ENCODE assay signal across 11 cellular contexts in genomic region chr4:54498661-54499111, GRCh38.
A peak's percentile ranks its signal among the peaks of the same experiment; 100 is the strongest.
DNase-seq lines count a peak whose midpoint lies in the region; ATAC-seq and TF ChIP-seq lines count a peak whose summit lies in the region.
"Had no signal": no experiment of that assay in that cellular context is flagged by ENCODE, and none has a peak within 500 bp of the region (broad histone marks: within the 10 kb centered on the region; RNA-seq: fewer than 3 reads in every experiment).

No MANE protein-coding gene starts in this region.

- no peaks in the 10 kb centered on the region for H3K79me2 ChIP-seq in fibroblast of lung (ENCODE audit: control insufficient read depth, insufficient read depth, low read length)

- H4K20me1 ChIP-seq in fibroblast of lung (ENCODE audit: control insufficient read depth, extremely low read depth, insufficient read depth, low read length): no peaks in the 10 kb centered on the region

- H3K9me3 Mint-ChIP-seq in stimulated activated memory B cell treated with anti-CD40 and anti-IgM and Interleukin-4, amounts not matched to agents 10 μg/mL and 1 μg/mL and 100 μg/mL, for 72 hours: no peaks in the 10 kb centered on the region

- no peaks in the 10 kb centered on the region for H3K4me1 ChIP-seq in HEK293 (ENCODE audit: control insufficient read depth, insufficient read depth, low read length)
- peaks cover 14% of the 10 kb centered on the region for H3K4me1 ChIP-seq in RWPE2 (ENCODE audit: insufficient read depth, poor library complexity, severe bottlenecking)
- peaks cover 6% of the 10 kb centered on the region for H3K4me1 ChIP-seq in fibroblast of lung (ENCODE audit: control insufficient read depth, extremely low read depth, insufficient read depth, low read length)

- ATAC-seq in RWPE2 (ENCODE audit: low read depth): peak; percentile 91
- no peak for ATAC-seq in stimulated activated memory B cell treated with anti-CD40 and anti-IgM and Interleukin-4, amounts not matched to agents 10 μg/mL and 1 μg/mL and 100 μg/mL, for 72 hours
- no peak for ATAC-seq in GM18868 (IDR thresholded peaks at IDR 0.05; ENCODE audit: unreplicated experiment)

- H3K27me3 ChIP-seq in RWPE2 (ENCODE audit: insufficient read depth, poor library complexity, severe bottlenecking) (no peaks in the 10 kb centered on the region), fibroblast of lung (ENCODE audit: control insufficient read depth, insufficient read depth, low read length) (no peaks in the 10 kb centered on the region)

- H3K27me3 Mint-ChIP-seq in stimulated activated memory B cell treated with anti-CD40 and anti-IgM and Interleukin-4, amounts not matched to agents 10 μg/mL and 1 μg/mL and 100 μg/mL, for 72 hours: peaks cover 12% of the 10 kb centered on the region

- TF ChIP-seq CTCF in HEK293 (tag by site-specific recombination; IDR thresholded peaks at IDR 0.05) (no peak), RWPE2 (IDR thresholded peaks at IDR 0.05; ENCODE audit: poor library complexity, severe bottlenecking) (no peak), fibroblast of lung (conservative IDR thresholded peaks at IDR 0.05 in 1 of 2, IDR thresholded peaks at IDR 0.05 in 1 of 2; ENCODE audit: low read depth in 1 of 2, low read length in 2 of 2) (no peak)

- POLR2A ChIA-PET in HEK293 (lab: Yijun Ruan, JAX): no interaction called here

- H3K27ac Mint-ChIP-seq in stimulated activated memory B cell treated with anti-CD40 and anti-IgM and Interleukin-4, amounts not matched to agents 10 μg/mL and 1 μg/mL and 100 μg/mL, for 72 hours: no peak overlapping the region

- CTCF ChIA-PET in HEK293 (lab: Yijun Ruan, JAX): no interaction called here

- H3K36me3 Mint-ChIP-seq in stimulated activated memory B cell treated with anti-CD40 and anti-IgM and Interleukin-4, amounts not matched to agents 10 μg/mL and 1 μg/mL and 100 μg/mL, for 72 hours: no peaks in the 10 kb centered on the region

- no peaks in the 10 kb centered on the region for H3K4me1 Mint-ChIP-seq in stimulated activated memory B cell treated with anti-CD40 and anti-IgM and Interleukin-4, amounts not matched to agents 10 μg/mL and 1 μg/mL and 100 μg/mL, for 72 hours

- H3K4me3 ChIP-seq in HEK293 (ENCODE audit: low read depth, low read length) (no peak overlapping the region), RWPE2 (ENCODE audit: severe bottlenecking) (no peak overlapping the region), fibroblast of lung (replicated peaks in 1 of 4; ENCODE audit: control extremely low read depth in 1 of 4, insufficient read depth in 1 of 4, low read depth in 3 of 4, low read length in 4 of 4) (no peak overlapping the region), skeletal muscle cell (ENCODE audit: low read depth, low read length) (no peak overlapping the region)

- DNase-seq in RWPE2 (ENCODE audit: low spot score) (no peak), fibroblast of lung (ENCODE audit: low read depth in 2 of 2) (peak; percentile 9 to 55), skeletal muscle cell (ENCODE audit: low read depth) (peak; percentile 34), DMS53 (lab: John Stamatoyannopoulos, UW) (no peak), DMS 273 (lab: John Stamatoyannopoulos, UW; ENCODE audit: unreplicated experiment) (no peak)
- DNase-seq: anterior cingulate cortex, NCI-H1105, T-helper 9 cell had no signal

- H3K4me2 ChIP-seq in fibroblast of lung (ENCODE audit: extremely low read depth, insufficient read depth, low read length): no peak overlapping the region

- H3K4me3 Mint-ChIP-seq in stimulated activated memory B cell treated with anti-CD40 and anti-IgM and Interleukin-4, amounts not matched to agents 10 μg/mL and 1 μg/mL and 100 μg/mL, for 72 hours: no peak overlapping the region

- no peak overlapping the region for H3K9ac ChIP-seq in fibroblast of lung (ENCODE audit: insufficient read depth, low read length)

- H3K27ac ChIP-seq in HEK293 (ENCODE audit: extremely low read depth, low read depth, low read length) (no peak overlapping the region), RWPE2 (ENCODE audit: poor library complexity, severe bottlenecking) (peak overlapping the region; percentile 65), fibroblast of lung (ENCODE audit: insufficient read depth, low read length) (no peak overlapping the region)

- H3K36me3 ChIP-seq in HEK293 (ENCODE audit: control insufficient read depth in 2 of 2, insufficient read depth in 1 of 2, low read length in 2 of 2): no peaks in the 10 kb centered on the region
- no peaks in the 10 kb centered on the region for H3K36me3 ChIP-seq in RWPE2 (ENCODE audit: low read depth)
- no peaks in the 10 kb centered on the region for H3K36me3 ChIP-seq in fibroblast of lung (ENCODE audit: control insufficient read depth, insufficient read depth, low read length)

- no peaks in the 10 kb centered on the region for H3K9me3 ChIP-seq in HEK293 (ENCODE audit: control insufficient read depth, insufficient read depth, low read depth, low read length)
- no peaks in the 10 kb centered on the region for H3K9me3 ChIP-seq in RWPE2 (ENCODE audit: severe bottlenecking)
- H3K9me3 ChIP-seq in fibroblast of lung (ENCODE audit: control insufficient read depth, insufficient read depth, low read depth, low read length): no peaks in the 10 kb centered on the region

- no peak overlapping the region for H2AFZ ChIP-seq in fibroblast of lung (ENCODE audit: low read length)

TF ChIP-seq in HEK293, 187 proteins besides CTCF, POLR2A, EP300 and RAD21:
- TF ChIP-seq MEIS1 (CRISPR knock-in tag; IDR thresholded peaks at IDR 0.05; ENCODE audit: borderline replicate concordance) (peak; percentile 90), ZNF776 (tag by site-specific recombination; IDR thresholded peaks at IDR 0.05; ENCODE audit: borderline replicate concordance) (no peak), ZIC2 (tag by site-specific recombination; IDR thresholded peaks at IDR 0.05) (0 out of 2 replicates have a peak, but pooled peaks have one; percentile 36), SP3 (tag by site-specific recombination; IDR thresholded peaks at IDR 0.05) (no peak), ZNF629 (tag by site-specific recombination; IDR thresholded peaks at IDR 0.05) (no peak), BCL11B (tag by site-specific recombination; IDR thresholded peaks at IDR 0.05; ENCODE audit: low read depth) (no peak), ZBTB1 (tag by site-specific recombination; IDR thresholded peaks at IDR 0.05) (no peak), ZNF433 (tag by site-specific recombination; IDR thresholded peaks at IDR 0.05; ENCODE audit: low read depth) (no peak), ZNF146 (tag by site-specific recombination; IDR thresholded peaks at IDR 0.05) (no peak)

Comparison
In these comparisons a context has a peak if more than half of its experiments do, and no peak if none do; other contexts are left out.
1. DNase-seq: peak in fibroblast of lung (2 of 2) and skeletal muscle cell (single experiment); none in RWPE2 (single experiment), DMS53 (single experiment) and DMS 273 (single experiment).